8 cellular contexts compared by ENCODE assay signal in the genomic region with DNA sequence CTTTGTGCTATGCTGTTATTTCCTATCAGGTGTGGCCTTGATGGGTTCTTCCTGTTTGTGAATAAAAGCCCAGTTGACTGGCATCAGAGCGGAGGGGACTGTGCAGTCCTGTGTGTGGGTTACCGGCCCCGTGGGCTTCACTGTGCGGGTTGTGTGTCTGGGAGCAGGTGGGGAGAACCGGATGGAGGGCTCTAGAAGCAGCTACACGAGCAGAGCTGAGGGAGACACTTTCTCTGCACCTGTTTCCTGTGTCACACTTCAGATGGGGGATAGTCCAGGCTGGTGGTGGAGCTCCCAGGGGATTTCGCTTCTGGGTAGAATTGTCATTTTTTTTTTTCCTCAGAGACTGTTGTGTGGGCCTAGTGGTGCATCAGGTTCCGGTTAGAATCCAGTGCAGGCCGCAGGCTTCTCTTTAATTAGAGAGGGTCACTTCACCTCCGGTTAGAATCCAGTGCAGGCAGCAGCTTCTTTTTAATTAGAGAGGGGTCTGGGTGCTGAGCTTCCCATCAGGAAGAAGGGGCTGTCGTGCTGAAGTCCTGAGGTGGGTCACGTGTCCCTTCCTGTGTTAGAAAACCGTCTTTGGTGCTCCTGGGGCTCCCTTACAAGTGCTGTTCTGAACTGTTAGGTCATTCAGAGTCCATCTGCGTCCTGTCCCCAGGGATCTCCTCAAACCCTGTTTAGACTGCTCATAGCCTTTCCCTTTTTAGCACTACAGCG.
A peak's percentile ranks its signal among the peaks of the same experiment; 100 is the strongest.
DNase-seq lines count a peak whose midpoint lies in the region; ATAC-seq and TF ChIP-seq lines count a peak whose summit lies in the region.

No MANE protein-coding gene starts in this region.

- no peaks in the 10 kb centered on the region for H3K9me3 Mint-ChIP-seq in CD8-positive, alpha-beta T cell
- no peaks in the 10 kb centered on the region for H3K9me3 Mint-ChIP-seq in activated CD4-positive, alpha-beta memory T cell treated with anti-CD3 and anti-CD28 coated beads, Interleukin-2, amount 10 ng/mL, durations not matched to agents 7 days and 5 days
- H3K9me3 Mint-ChIP-seq in type B pancreatic cell: no peaks in the 10 kb centered on the region

- TF ChIP-seq POLR2A in GM19193 (IDR thresholded peaks at IDR 0.05; ENCODE audit: extremely low read depth, insufficient read depth, insufficient read length): peak; percentile 60

- peak; percentile 48 for ATAC-seq in CD8-positive, alpha-beta T cell
- ATAC-seq in HG03139 (IDR thresholded peaks at IDR 0.05; ENCODE audit: unreplicated experiment): peak; percentile 88

- peak overlapping the region; percentile 95 for H3K27ac Mint-ChIP-seq in CD8-positive, alpha-beta T cell
- peak overlapping the region; percentile 81 for H3K27ac Mint-ChIP-seq in activated CD4-positive, alpha-beta memory T cell treated with anti-CD3 and anti-CD28 coated beads, Interleukin-2, amount 10 ng/mL, durations not matched to agents 7 days and 5 days
- H3K27ac Mint-ChIP-seq in type B pancreatic cell: peak overlapping the region; percentile 42

- intact Hi-C loops in CD8-positive, alpha-beta T cell (cut with DNase I, micrococcal nuclease): loop anchor here (1.0 to 10.0 kb wide), 2 partner anchors 31 to 470 kb away; a partner anchor contains a TSS

- peak overlapping the region; percentile 42 for H3K27ac ChIP-seq in CD8-positive, alpha-beta T cell (ENCODE audit: low read depth, low read length)

- DNase-seq in CD8-positive, alpha-beta T cell: peak in 6 of 7 experiments; percentile 43 to 75 (median 59)
- peak; percentile 47 for DNase-seq in activated CD4-positive, alpha-beta memory T cell treated with anti-CD3 and anti-CD28 coated beads, Interleukin-2, amount 10 ng/mL, durations not matched to agents 7 days and 5 days
- DNase-seq in hepatic stellate cell (ENCODE audit: low spot score) (peak; percentile 37), type B pancreatic cell (ENCODE audit: extremely low spot score, unreplicated experiment) (no peak), NCI-H82 (lab: John Stamatoyannopoulos, UW) (no peak)
- DNase-seq in effector CD8-positive, alpha-beta T cell (lab: John Stamatoyannopoulos, UW): no peak

- POLR2A ChIA-PET in CD8-positive, alpha-beta T cell (lab: Charles Lee): interaction anchor here (0.7 to 1.5 kb wide), 5 partner anchors 28 to 1398 kb away, joined by 3 to 4 read pairs (median 3); no protein-coding TSS in a partner anchor
- POLR2A ChIA-PET in activated CD4-positive, alpha-beta memory T cell treated with anti-CD3 and anti-CD28 coated beads, Interleukin-2, amount 10 ng/mL, durations not matched to agents 7 days and 5 days (lab: Charles Lee): interaction anchor here (1.5 to 2.2 kb wide), 2 partner anchors 32 to 271 kb away, joined by 6 to 9 read pairs; a partner anchor contains a TSS

- no peaks in the 10 kb centered on the region for H3K36me3 ChIP-seq in CD8-positive, alpha-beta T cell (ENCODE audit: insufficient read depth, low read length)

- H3K4me3 Mint-ChIP-seq in CD8-positive, alpha-beta T cell: peak overlapping the region; percentile 75
- H3K4me3 Mint-ChIP-seq in activated CD4-positive, alpha-beta memory T cell treated with anti-CD3 and anti-CD28 coated beads, Interleukin-2, amount 10 ng/mL, durations not matched to agents 7 days and 5 days: peak overlapping the region; percentile 36
- H3K4me3 Mint-ChIP-seq in type B pancreatic cell: no peak overlapping the region

- H3K27me3 Mint-ChIP-seq in CD8-positive, alpha-beta T cell (ENCODE audit: low read depth): no peaks in the 10 kb centered on the region
- no peaks in the 10 kb centered on the region for H3K27me3 Mint-ChIP-seq in activated CD4-positive, alpha-beta memory T cell treated with anti-CD3 and anti-CD28 coated beads, Interleukin-2, amount 10 ng/mL, durations not matched to agents 7 days and 5 days
- no peaks in the 10 kb centered on the region for H3K27me3 Mint-ChIP-seq in type B pancreatic cell

- H3K27me3 ChIP-seq in CD8-positive, alpha-beta T cell (ENCODE audit: insufficient read depth, low read length): no peaks in the 10 kb centered on the region

- peaks cover 100% of the 10 kb centered on the region for H3K4me1 Mint-ChIP-seq in CD8-positive, alpha-beta T cell (ENCODE audit: low read depth)
- H3K4me1 Mint-ChIP-seq in activated CD4-positive, alpha-beta memory T cell treated with anti-CD3 and anti-CD28 coated beads, Interleukin-2, amount 10 ng/mL, durations not matched to agents 7 days and 5 days: peaks cover 87% of the 10 kb centered on the region
- peaks cover 68% of the 10 kb centered on the region for H3K4me1 Mint-ChIP-seq in type B pancreatic cell (ENCODE audit: unreplicated experiment)

- H3K36me3 Mint-ChIP-seq in CD8-positive, alpha-beta T cell: peaks cover 8% of the 10 kb centered on the region
- H3K36me3 Mint-ChIP-seq in activated CD4-positive, alpha-beta memory T cell treated with anti-CD3 and anti-CD28 coated beads, Interleukin-2, amount 10 ng/mL, durations not matched to agents 7 days and 5 days (ENCODE audit: low read depth): peaks cover 29% of the 10 kb centered on the region
- H3K36me3 Mint-ChIP-seq in type B pancreatic cell: peaks cover 25% of the 10 kb centered on the region

- no peaks in the 10 kb centered on the region for H3K9me3 ChIP-seq in CD8-positive, alpha-beta T cell (ENCODE audit: low read length)

- TF ChIP-seq CTCF in CD8-positive, alpha-beta T cell (IDR thresholded peaks at IDR 0.05): no peak
- TF ChIP-seq CTCF in type B pancreatic cell (conservative IDR thresholded peaks at IDR 0.05): no peak

- H3K4me1 ChIP-seq in CD8-positive, alpha-beta T cell (ENCODE audit: insufficient read depth, low read length): peaks cover 93% of the 10 kb centered on the region

- CTCF ChIA-PET in CD8-positive, alpha-beta T cell (lab: Charles Lee): interaction anchor here (1.0 to 1.4 kb wide), 4 partner anchors 27 to 38 kb away, joined by 3 to 4 read pairs (median 4); no protein-coding TSS in a partner anchor
- CTCF ChIA-PET in activated CD4-positive, alpha-beta memory T cell treated with anti-CD3 and anti-CD28 coated beads, Interleukin-2, amount 10 ng/mL, durations not matched to agents 7 days and 5 days (lab: Charles Lee): interaction anchor here (2.5 kb wide), 1 partner anchor 30 kb away, joined by 6 read pairs; no protein-coding TSS in a partner anchor

- peak overlapping the region; percentile 22 for H3K4me3 ChIP-seq in CD8-positive, alpha-beta T cell (ENCODE audit: low read depth, low read length)

Comparison
In these comparisons a context has a peak if more than half of its experiments do, and no peak if none do; other contexts are left out.
1. DNase-seq: peak in CD8-positive, alpha-beta T cell (6 of 7), activated CD4-positive, alpha-beta memory T cell treated with anti-CD3 and anti-CD28 coated beads, Interleukin-2, amount 10 ng/mL, durations not matched to agents 7 days and 5 days (single experiment) and hepatic stellate cell (single experiment); none in type B pancreatic cell (single experiment), effector CD8-positive, alpha-beta T cell (single experiment) and NCI-H82 (single experiment).
2. H3K27ac Mint-ChIP-seq: peak in every context shown above with its lines; median percentile 95 in CD8-positive, alpha-beta T cell; 81 in activated CD4-positive, alpha-beta memory T cell treated with anti-CD3 and anti-CD28 coated beads, Interleukin-2, amount 10 ng/mL, durations not matched to agents 7 days and 5 days; 42 in type B pancreatic cell.